Comparison of ENCODE assay signal across 19 cellular contexts in genomic region chr9:130607640-130608420, GRCh38. TPM values are rescaled to one million over a fixed set of nuclear protein-coding genes. Genes with fewer than 3 reads are reported as not detected.
DNase-seq lines count a peak whose midpoint lies in the region; TF ChIP-seq lines count a peak whose summit lies in the region.
"Had no signal": no experiment of that assay in that cellular context is flagged by ENCODE, and none has a peak within 500 bp of the region (broad histone marks: within the 10 kb centered on the region; RNA-seq: fewer than 3 reads in every experiment).

No MANE protein-coding gene starts in this region.

- intact Hi-C loops in activated T-helper 1 cell treated with anti-CD3 and anti-CD28 coated beads, Interleukin-12 subunit alpha, Interleukin-12 subunit beta, Interleukin-2, Interleukin-4 antibody, amounts not matched to agents 30 ng/mL and 10 ng/mL and 1 ng/mL, durations not matched to agents 14 hours and 24 hours and 36 hours (cut with micrococcal nuclease), result no loop called here

- H3K4me3 Mint-ChIP-seq in activated T-helper 1 cell treated with anti-CD3 and anti-CD28 coated beads, Interleukin-12 subunit alpha, Interleukin-12 subunit beta, Interleukin-2, Interleukin-4 antibody, amounts not matched to agents 30 ng/mL and 10 ng/mL and 1 ng/mL, durations not matched to agents 14 hours and 24 hours and 36 hours, result no peak overlapping the region

- H3K9me3 Mint-ChIP-seq in activated T-helper 1 cell treated with anti-CD3 and anti-CD28 coated beads, Interleukin-12 subunit alpha, Interleukin-12 subunit beta, Interleukin-2, Interleukin-4 antibody, amounts not matched to agents 30 ng/mL and 10 ng/mL and 1 ng/mL, durations not matched to agents 14 hours and 24 hours and 36 hours, result no peaks in the 10 kb centered on the region

- H3K36me3 Mint-ChIP-seq in activated T-helper 1 cell treated with anti-CD3 and anti-CD28 coated beads, Interleukin-12 subunit alpha, Interleukin-12 subunit beta, Interleukin-2, Interleukin-4 antibody, amounts not matched to agents 30 ng/mL and 10 ng/mL and 1 ng/mL, durations not matched to agents 14 hours and 24 hours and 36 hours (ENCODE audit: low read depth), result peaks cover 30% of the 10 kb centered on the region

- no peaks in the 10 kb centered on the region for H3K4me1 Mint-ChIP-seq in activated T-helper 1 cell treated with anti-CD3 and anti-CD28 coated beads, Interleukin-12 subunit alpha, Interleukin-12 subunit beta, Interleukin-2, Interleukin-4 antibody, amounts not matched to agents 30 ng/mL and 10 ng/mL and 1 ng/mL, durations not matched to agents 14 hours and 24 hours and 36 hours (ENCODE audit: low read depth)

- H3K27me3 Mint-ChIP-seq in activated T-helper 1 cell treated with anti-CD3 and anti-CD28 coated beads, Interleukin-12 subunit alpha, Interleukin-12 subunit beta, Interleukin-2, Interleukin-4 antibody, amounts not matched to agents 30 ng/mL and 10 ng/mL and 1 ng/mL, durations not matched to agents 14 hours and 24 hours and 36 hours (ENCODE audit: insufficient read depth), result no peaks in the 10 kb centered on the region

- no peak overlapping the region for H3K27ac Mint-ChIP-seq in activated T-helper 1 cell treated with anti-CD3 and anti-CD28 coated beads, Interleukin-12 subunit alpha, Interleukin-12 subunit beta, Interleukin-2, Interleukin-4 antibody, amounts not matched to agents 30 ng/mL and 10 ng/mL and 1 ng/mL, durations not matched to agents 14 hours and 24 hours and 36 hours

- H3K27ac ChIP-seq in coronary artery, result no peak overlapping the region
- H3K27ac ChIP-seq: BLaER1 had no signal

- peak; percentile 58 for DNase-seq in AG20443 (ENCODE audit: low spot score)
- DNase-seq in LHCN-M2 (ENCODE audit: low read depth), result peak; percentile 4
- DNase-seq in fibroblast of gingiva (ENCODE audit: low read depth), result peak; percentile 41
- peak; percentile 9 for DNase-seq in non-pigmented ciliary epithelial cell (ENCODE audit: low read depth)
- no peak for DNase-seq in stimulated activated CD4-positive, alpha-beta T cell treated with anti-CD3 and anti-CD28 coated beads, Interleukin-15, amount 100 ng/mL, for 24 hours
- no peak for DNase-seq in GDM1 (lab: John Stamatoyannopoulos, UW)
- no peak for DNase-seq in activated T-helper 1 cell treated with anti-CD3 and anti-CD28 coated beads, Interleukin-12 subunit alpha, Interleukin-12 subunit beta, Interleukin-2, Interleukin-4 antibody, amounts not matched to agents 30 ng/mL and 10 ng/mL and 1 ng/mL, durations not matched to agents 14 hours and 24 hours and 36 hours (ENCODE audit: low spot score)
- DNase-seq in coronary artery (ENCODE audit: low spot score), result no peak
- DNase-seq: activated gamma-delta T cell, Karpas-422, mammary epithelial cell, NCI-H1694 treated with DMSO at 0.1 percent for 48 hours, NCI-H748 treated with DMSO at 0.1 percent for 48 hours had no signal

- H3K4me3 ChIP-seq in coronary artery, result no peak overlapping the region
- H3K4me3 ChIP-seq: BLaER1, GM12878 had no signal

- TF ChIP-seq CTCF in coronary artery (IDR thresholded peaks at IDR 0.05), result no peak

RNA-seq across cellular contexts. Expression of gene FUBP3, which starts 28.5 kb away (rescaled TPM):
- 49.1 and 51.9 TPM in 2 replicates for total RNA-seq in LHCN-M2 (2014; rRNA removed)
- 28.0 TPM for polyA plus RNA-seq in LHCN-M2 (2012)
- 52.6 and 54.6 TPM in 2 replicates for total RNA-seq in activated T-helper 1 cell treated with anti-CD3 and anti-CD28 coated beads, Interleukin-12 subunit alpha, Interleukin-12 subunit beta, Interleukin-2, Interleukin-4 antibody, amounts not matched to agents 30 ng/mL and 10 ng/mL and 1 ng/mL, durations not matched to agents 14 hours and 24 hours and 36 hours

RNA-seq across cellular contexts. Expression of gene PRDM12, which starts 56.6 kb away (rescaled TPM):
- total RNA-seq in LHCN-M2 (2014; rRNA removed), result not detected in 2 replicates
- polyA plus RNA-seq in LHCN-M2 (2012), result not detected
- 0.31 and 0.32 TPM in 2 replicates for total RNA-seq in activated T-helper 1 cell treated with anti-CD3 and anti-CD28 coated beads, Interleukin-12 subunit alpha, Interleukin-12 subunit beta, Interleukin-2, Interleukin-4 antibody, amounts not matched to agents 30 ng/mL and 10 ng/mL and 1 ng/mL, durations not matched to agents 14 hours and 24 hours and 36 hours
- total RNA-seq: bronchial epithelial cell, endothelial cell of umbilical vein, GM12878, mammary epithelial cell, osteocyte, urinary bladder had no signal
- polyA plus RNA-seq: endothelial cell of umbilical vein, GM12878, mammary epithelial cell, urinary bladder had no signal

Comparison
In these comparisons a context has a peak if more than half of its experiments do, and no peak if none do; other contexts are left out.
1. DNase-seq: peak in AG20443 (single experiment), LHCN-M2 (single experiment), fibroblast of gingiva (single experiment) and non-pigmented ciliary epithelial cell (single experiment); none in stimulated activated CD4-positive, alpha-beta T cell treated with anti-CD3 and anti-CD28 coated beads, Interleukin-15, amount 100 ng/mL, for 24 hours (single experiment), GDM1 (single experiment), activated T-helper 1 cell treated with anti-CD3 and anti-CD28 coated beads, Interleukin-12 subunit alpha, Interleukin-12 subunit beta, Interleukin-2, Interleukin-4 antibody, amounts not matched to agents 30 ng/mL and 10 ng/mL and 1 ng/mL, durations not matched to agents 14 hours and 24 hours and 36 hours (single experiment) and coronary artery (single experiment).